Comparison of ENCODE assay signal across 1 cellular context in genomic region chr19:42465827-42466280, GRCh38.
TF ChIP-seq lines count a peak whose summit lies in the region.

No MANE protein-coding gene starts in this region.

TF ChIP-seq in GM23338, 12 proteins besides CTCF, POLR2A, EP300 and RAD21 (continued from another document):
- TF ChIP-seq, protein P1, sequence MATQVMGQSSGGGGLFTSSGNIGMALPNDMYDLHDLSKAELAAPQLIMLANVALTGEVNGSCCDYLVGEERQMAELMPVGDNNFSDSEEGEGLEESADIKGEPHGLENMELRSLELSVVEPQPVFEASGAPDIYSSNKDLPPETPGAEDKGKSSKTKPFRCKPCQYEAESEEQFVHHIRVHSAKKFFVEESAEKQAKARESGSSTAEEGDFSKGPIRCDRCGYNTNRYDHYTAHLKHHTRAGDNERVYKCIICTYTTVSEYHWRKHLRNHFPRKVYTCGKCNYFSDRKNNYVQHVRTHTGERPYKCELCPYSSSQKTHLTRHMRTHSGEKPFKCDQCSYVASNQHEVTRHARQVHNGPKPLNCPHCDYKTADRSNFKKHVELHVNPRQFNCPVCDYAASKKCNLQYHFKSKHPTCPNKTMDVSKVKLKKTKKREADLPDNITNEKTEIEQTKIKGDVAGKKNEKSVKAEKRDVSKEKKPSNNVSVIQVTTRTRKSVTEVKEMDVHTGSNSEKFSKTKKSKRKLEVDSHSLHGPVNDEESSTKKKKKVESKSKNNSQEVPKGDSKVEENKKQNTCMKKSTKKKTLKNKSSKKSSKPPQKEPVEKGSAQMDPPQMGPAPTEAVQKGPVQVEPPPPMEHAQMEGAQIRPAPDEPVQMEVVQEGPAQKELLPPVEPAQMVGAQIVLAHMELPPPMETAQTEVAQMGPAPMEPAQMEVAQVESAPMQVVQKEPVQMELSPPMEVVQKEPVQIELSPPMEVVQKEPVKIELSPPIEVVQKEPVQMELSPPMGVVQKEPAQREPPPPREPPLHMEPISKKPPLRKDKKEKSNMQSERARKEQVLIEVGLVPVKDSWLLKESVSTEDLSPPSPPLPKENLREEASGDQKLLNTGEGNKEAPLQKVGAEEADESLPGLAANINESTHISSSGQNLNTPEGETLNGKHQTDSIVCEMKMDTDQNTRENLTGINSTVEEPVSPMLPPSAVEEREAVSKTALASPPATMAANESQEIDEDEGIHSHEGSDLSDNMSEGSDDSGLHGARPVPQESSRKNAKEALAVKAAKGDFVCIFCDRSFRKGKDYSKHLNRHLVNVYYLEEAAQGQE (IDR thresholded peaks at IDR 0.05; ENCODE audit: unreplicated experiment) = no peak
- TF ChIP-seq ZNF114 (CRISPR knock-in tag; IDR thresholded peaks at IDR 0.05) (no peak), POLR2AphosphoS5 (IDR thresholded peaks at IDR 0.05; ENCODE audit: low read depth) (no peak), EZH2 (IDR thresholded peaks at IDR 0.05; ENCODE audit: low read depth, unreplicated experiment) (no peak), STAT1 (IDR thresholded peaks at IDR 0.05; ENCODE audit: unreplicated experiment) (no peak)
